ENCODE assay signal across 16 cellular contexts in genomic region chr2:233841183-233841582, GRCh38. TPM values are rescaled to one million over a fixed set of nuclear protein-coding genes. Genes with fewer than 3 reads are reported as not detected.
DNase-seq lines count a peak whose midpoint lies in the region; ATAC-seq and TF ChIP-seq lines count a peak whose summit lies in the region.
"Had no signal": no experiment of that assay in that cellular context is flagged by ENCODE, and none has a peak within 500 bp of the region (broad histone marks: within the 10 kb centered on the region; RNA-seq: fewer than 3 reads in every experiment).

No MANE protein-coding gene starts in this region.

- TF ChIP-seq POLR2A in spleen (IDR thresholded peaks at IDR 0.05) = no peak

- H3K36me3 ChIP-seq in Caco-2 (ENCODE audit: control insufficient read depth, insufficient read depth, low read length) = peaks cover 2% of the 10 kb centered on the region
- peaks cover 46% of the 10 kb centered on the region for H3K36me3 ChIP-seq in Panc1 (ENCODE audit: control insufficient read depth, insufficient read depth, low read length)
- peaks cover 0 to 98% (median 0%) of the 10 kb centered on the region in 6 donors for H3K36me3 ChIP-seq in spleen

- TSS peak; percentile 29 for BruUV-seq in Caco-2 (replicated peaks; lab: Mats Ljungman, UMichigan)
- BruUV-seq in Panc1 (replicated peaks; lab: Mats Ljungman, UMichigan) = TSS peak; percentile 50

- peak overlapping the region; percentile 21; the same call in 1 of the 2 replicates for H3K27ac ChIP-seq in Panc1 (ENCODE audit: low read length)
- H3K27ac ChIP-seq in spleen = no peak overlapping the region
- H3K27ac ChIP-seq: GM23248 had no signal

- H3K27me3 ChIP-seq in Caco-2 (replicated peaks; ENCODE audit: control insufficient read depth, insufficient read depth, low read length) (no peaks in the 10 kb centered on the region), Panc1 (ENCODE audit: control insufficient read depth, insufficient read depth, low read length) (no peaks in the 10 kb centered on the region), spleen (replicated peaks in 1 of 7) (no peaks in the 10 kb centered on the region)

- ATAC-seq in Panc1 (no peak), HG02840 (IDR thresholded peaks at IDR 0.05; ENCODE audit: low FRiP score, unreplicated experiment) (no peak)
- ATAC-seq in stimulated activated naive CD8-positive, alpha-beta T cell treated with anti-CD3 and anti-CD28 coated beads, Interleukin-15, amount 100 ng/mL, for 72 hours = no peak

- H3K27me3 Mint-ChIP-seq in Caco-2 (ENCODE audit: insufficient read depth, unreplicated experiment) = no peaks in the 10 kb centered on the region
- H3K27me3 Mint-ChIP-seq in stimulated activated naive CD8-positive, alpha-beta T cell treated with anti-CD3 and anti-CD28 coated beads, Interleukin-15, amount 100 ng/mL, for 72 hours = no peaks in the 10 kb centered on the region
- H3K27me3 Mint-ChIP-seq: CD4-positive, alpha-beta T cell had no signal

- H3K4me1 Mint-ChIP-seq in Caco-2 (ENCODE audit: low read depth, unreplicated experiment) = no peaks in the 10 kb centered on the region
- peaks cover 38% of the 10 kb centered on the region for H3K4me1 Mint-ChIP-seq in stimulated activated naive CD8-positive, alpha-beta T cell treated with anti-CD3 and anti-CD28 coated beads, Interleukin-15, amount 100 ng/mL, for 72 hours

- H3K36me3 Mint-ChIP-seq in Caco-2 (ENCODE audit: insufficient read depth, unreplicated experiment) = peaks cover 100% of the 10 kb centered on the region

- H3K4me1 ChIP-seq in Caco-2 (no peaks in the 10 kb centered on the region), Panc1 (ENCODE audit: control insufficient read depth, insufficient read depth, low read length) (peaks cover 30% of the 10 kb centered on the region), spleen (no peaks in the 10 kb centered on the region)

- POLR2A ChIA-PET in Caco-2 (lab: Charles Lee) (no interaction called here), Panc1 (lab: Charles Lee) (no interaction called here)

- in situ Hi-C loops in Panc1 (cut with HindIII; ENCODE audit: low pct_unique_long_range_greater_than_20kb, low sequenced_read_pairs) = no loop called here

- no peak overlapping the region for H3K27ac Mint-ChIP-seq in Caco-2 (ENCODE audit: unreplicated experiment)
- H3K27ac Mint-ChIP-seq in stimulated activated naive CD8-positive, alpha-beta T cell treated with anti-CD3 and anti-CD28 coated beads, Interleukin-15, amount 100 ng/mL, for 72 hours = no peak overlapping the region
- H3K27ac Mint-ChIP-seq: CD4-positive, alpha-beta T cell had no signal

- no peak overlapping the region for H3K4me3 Mint-ChIP-seq in Caco-2 (ENCODE audit: unreplicated experiment)
- no peak overlapping the region for H3K4me3 Mint-ChIP-seq in stimulated activated naive CD8-positive, alpha-beta T cell treated with anti-CD3 and anti-CD28 coated beads, Interleukin-15, amount 100 ng/mL, for 72 hours
- H3K4me3 Mint-ChIP-seq: CD4-positive, alpha-beta T cell had no signal

- CTCF ChIA-PET in Caco-2 (lab: Charles Lee) (no interaction called here), Panc1 (lab: Charles Lee) (no interaction called here)

- no peaks in the 10 kb centered on the region for H3K9me3 Mint-ChIP-seq in Caco-2 (ENCODE audit: unreplicated experiment)
- no peaks in the 10 kb centered on the region for H3K9me3 Mint-ChIP-seq in stimulated activated naive CD8-positive, alpha-beta T cell treated with anti-CD3 and anti-CD28 coated beads, Interleukin-15, amount 100 ng/mL, for 72 hours
- H3K9me3 Mint-ChIP-seq: CD4-positive, alpha-beta T cell had no signal

- intact Hi-C loops in Caco-2 (cut with micrococcal nuclease; ENCODE audit: unreplicated experiment) = no loop called here
- intact Hi-C loops in Panc1 (cut with micrococcal nuclease; ENCODE audit: unreplicated experiment) = no loop called here
- intact Hi-C loops in spleen (cut with DNase I; ENCODE audit: low total_unique reads) = no loop called here

- TF ChIP-seq CTCF in Caco-2 (IDR thresholded peaks at IDR 0.05; ENCODE audit: insufficient read depth in 1 of 2, low read depth in 1 of 2, low read length in 1 of 2, severe bottlenecking in 1 of 2, unreplicated experiment in 1 of 2) (no peak), Panc1 (IDR thresholded peaks at IDR 0.05) (no peak), spleen (IDR thresholded peaks at IDR 0.05 in 8 of 11, conservative IDR thresholded peaks at IDR 0.05 in 3 of 11) (no peak)

- WGBS in spleen, 5 donors = 93 to 97% (median 97%) methylated on average over 11 of the region's 11 CpGs

- DNase-seq in activated effector memory CD4-positive, alpha-beta T cell treated with anti-CD3 and anti-CD28 coated beads, Interleukin-2, amount 50 U/mL, for 16 hours = peak; percentile 22
- DNase-seq in activated effector memory CD4-positive, alpha-beta T cell treated with Interleukin-2 at 50 U/mL for 16 hours = no peak
- DNase-seq in Caco-2 (no peak), Panc1 (ENCODE audit: low read depth, low spot score) (no peak), spleen (peak; percentile 38), iPS-NIHi11 (ENCODE audit: low spot score) (no peak)
- no peak for DNase-seq in stimulated activated naive CD8-positive, alpha-beta T cell treated with anti-CD3 and anti-CD28 coated beads, Interleukin-15, amount 100 ng/mL, for 72 hours
- DNase-seq: AML-193; CD4-positive, alpha-beta T cell; DMS79 treated with DMSO at 0.1 percent for 48 hours; GDM1; GM23248; NCI-H187 treated with DMSO at 0.1 percent for 48 hours; NCI-H774; RPMI8226 had no signal

- no peak overlapping the region for H3K4me3 ChIP-seq in Caco-2 (ENCODE audit: low read depth, low read length)
- no peak overlapping the region for H3K4me3 ChIP-seq in Panc1 (ENCODE audit: low read depth in 2 of 2, low read length in 2 of 2)
- H3K4me3 ChIP-seq in spleen = no peak overlapping the region
- H3K4me3 ChIP-seq: GM23248 had no signal

- H3K9me3 ChIP-seq in Caco-2 (no peaks in the 10 kb centered on the region), Panc1 (ENCODE audit: control insufficient read depth, insufficient read depth, low read depth, low read length) (no peaks in the 10 kb centered on the region), spleen (no peaks in the 10 kb centered on the region)

RNA-seq across cellular contexts. Expression of gene HJURP, which starts 13.2 kb away (rescaled TPM):
- total RNA-seq in Caco-2 (2022) (29.7 and 35.0 TPM in 2 replicates), Panc1 (2021; ENCODE audit: unreplicated experiment) (87.0 TPM), spleen (1 to 10 TPM; 1.4 to 7.4 (median 5.2) TPM)
- polyA plus RNA-seq in Panc1 (2012; ENCODE audit: insufficient read length) = 65.2 TPM
- 1 to 10 TPM; 2.2 to 5.6 (median 2.9) TPM for polyA plus RNA-seq in spleen

Comparison
In these comparisons a context has a peak if more than half of its experiments do, and no peak if none do; other contexts are left out.
1. DNase-seq: peak in activated effector memory CD4-positive, alpha-beta T cell treated with anti-CD3 and anti-CD28 coated beads, Interleukin-2, amount 50 U/mL, for 16 hours (single experiment) and spleen (single experiment); none in activated effector memory CD4-positive, alpha-beta T cell treated with Interleukin-2 at 50 U/mL for 16 hours (single experiment), Caco-2 (0 of 2), Panc1 (single experiment), iPS-NIHi11 (single experiment) and stimulated activated naive CD8-positive, alpha-beta T cell treated with anti-CD3 and anti-CD28 coated beads, Interleukin-15, amount 100 ng/mL, for 72 hours (0 of 2).